17 cellular contexts compared by ENCODE assay signal in the genomic region with DNA sequence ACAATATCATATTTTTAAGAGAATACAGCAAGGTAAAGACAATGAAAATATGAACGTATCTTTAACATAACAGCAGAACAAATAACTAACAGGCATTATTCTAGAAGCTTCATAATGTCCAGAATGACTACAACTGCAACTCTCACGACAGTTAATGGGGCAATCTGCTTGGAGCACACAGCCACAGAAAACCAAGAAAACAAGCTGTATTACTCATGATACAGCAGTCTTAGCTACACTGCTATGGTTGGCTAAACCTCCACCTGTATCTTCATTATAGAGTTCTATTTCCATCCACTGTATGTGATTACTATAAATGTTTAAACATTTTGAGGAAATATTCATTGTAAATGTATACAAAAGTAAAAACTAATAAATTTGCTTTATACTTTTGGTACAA.
"Had no signal": no experiment of that assay in that cellular context is flagged by ENCODE, and none has a peak within 500 bp of the region (broad histone marks: within the 10 kb centered on the region; RNA-seq: fewer than 3 reads in every experiment).

No MANE protein-coding gene starts in this region.

- H3K36me3 ChIP-seq: cardiac muscle cell, lower lobe of right lung, prostate gland, stomach had no signal

- H3K27ac ChIP-seq: cardiac muscle cell, lower lobe of right lung, prostate gland, skin epidermis, stomach had no signal

- DNase-seq: activated CD4-positive, alpha-beta T cell treated with anti-CD3 and anti-CD28 coated beads, Interleukin-2, amount 50 U/mL, for 4 hours; activated naive CD4-positive, alpha-beta T cell; activated naive CD8-positive, alpha-beta T cell treated with anti-CD3 and anti-CD28 coated beads for 36 hours; amygdala; dermis blood vessel endothelial cell; effector memory CD8-positive, alpha-beta T cell; hippocampal formation; islet precursor cell; lower lobe of right lung; naive thymus-derived CD8-positive, alpha-beta T cell; right cardiac atrium; stimulated activated CD4-positive, alpha-beta T cell treated with anti-CD3 and anti-CD28 coated beads, Interleukin-2, amount 100 ng/mL, for 48 hours; stomach had no signal

- ATAC-seq: activated T-helper 17 cell treated with anti-CD3 and anti-CD28 coated beads, Interleukin-2, amount 50 U/mL, for 72 hours; effector memory CD8-positive, alpha-beta T cell; lower lobe of right lung; naive thymus-derived CD8-positive, alpha-beta T cell; right cardiac atrium had no signal

- H3K4me3 ChIP-seq: cardiac muscle cell, lower lobe of right lung, prostate gland, skin epidermis, stomach had no signal

- H3K9me3 ChIP-seq: lower lobe of right lung, prostate gland, stomach had no signal

- H3K4me1 ChIP-seq: lower lobe of right lung, prostate gland, stomach had no signal

- H3K27me3 ChIP-seq: cardiac muscle cell, stomach had no signal
